ENCODE assay signal across 7 cellular contexts in the genomic region with DNA sequence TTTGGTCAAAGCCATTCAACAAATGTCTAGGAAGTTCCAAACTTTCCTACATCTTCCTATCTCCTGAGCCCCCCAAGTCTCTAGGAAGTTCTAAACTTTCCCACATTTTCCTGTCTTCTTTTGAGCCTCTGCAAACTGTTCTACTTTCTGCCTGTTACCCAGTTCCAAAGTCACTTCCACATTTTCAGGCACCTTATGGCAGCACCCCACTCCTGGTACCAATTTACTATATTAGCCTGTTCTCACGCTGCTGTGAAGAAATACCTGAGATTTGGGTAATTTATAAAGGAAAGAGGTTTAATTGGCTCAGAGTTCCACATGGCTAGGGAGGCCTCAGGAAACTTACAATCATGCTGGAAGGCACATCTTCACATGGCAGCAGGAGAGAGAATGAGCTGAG.
"Had no signal": no experiment of that assay in that cellular context is flagged by ENCODE, and none has a peak within 500 bp of the region (broad histone marks: within the 10 kb centered on the region; RNA-seq: fewer than 3 reads in every experiment).

No MANE protein-coding gene starts in this region.

- H3K27me3 Mint-ChIP-seq: IgD-negative memory B cell had no signal

- H3K27ac Mint-ChIP-seq: IgD-negative memory B cell had no signal

- H3K27ac ChIP-seq: HL-60 had no signal

- DNase-seq: IMR-90, KBM-7, KG1 had no signal

- FAIRE-seq: HepG2, HTR-8/SVneo had no signal

- H3K36me3 Mint-ChIP-seq: IgD-negative memory B cell had no signal

- H3K4me1 Mint-ChIP-seq: IgD-negative memory B cell had no signal

- ATAC-seq: HepG2 had no signal
